In genomic region chr9:99162759-99163364, GRCh38 we compare ENCODE assay signal across 8 cellular contexts. TPM values are rescaled to one million over a fixed set of nuclear protein-coding genes. Genes with fewer than 3 reads are reported as not detected.
A peak's percentile ranks its signal among the peaks of the same experiment; 100 is the strongest.
DNase-seq lines count a peak whose midpoint lies in the region; ATAC-seq, FAIRE-seq and TF ChIP-seq lines count a peak whose summit lies in the region.

No MANE protein-coding gene starts in this region.

- ATAC-seq in heart left ventricle (no peak), WTC11 (no peak), HG02852 (IDR thresholded peaks at IDR 0.05; ENCODE audit: unreplicated experiment) (no peak)

- peaks cover 7% of the 10 kb centered on the region for H3K9me3 Mint-ChIP-seq in WTC11

- no peak for TF ChIP-seq EP300 in tibial nerve (IDR thresholded peaks at IDR 0.05)

- H3K27ac Mint-ChIP-seq in WTC11, result no peak overlapping the region

- no peak overlapping the region for H3K27ac ChIP-seq in heart left ventricle
- H3K27ac ChIP-seq in tibial nerve, result no peak overlapping the region

- H3K36me3 Mint-ChIP-seq in WTC11, result no peaks in the 10 kb centered on the region; the same call in 1 of the 2 replicates

- DNase-seq in heart left ventricle (no peak), cardiac septum (ENCODE audit: low spot score) (no peak), MV-4-11 (lab: John Stamatoyannopoulos, UW) (peak; percentile 24), WTC11 (ENCODE audit: low spot score) (no peak), tibial nerve (ENCODE audit: low spot score in 2 of 2) (no peak), COLO668 (lab: John Stamatoyannopoulos, UW; ENCODE audit: unreplicated experiment) (no peak)

- TF ChIP-seq POLR2A in heart left ventricle (IDR thresholded peaks at IDR 0.05), result no peak
- no peak for TF ChIP-seq POLR2A in tibial nerve (IDR thresholded peaks at IDR 0.05)

- peaks cover 22% of the 10 kb centered on the region for H3K4me1 Mint-ChIP-seq in WTC11

- FAIRE-seq in islet of Langerhans (lab: Jason Lieb, UNC), result peak; percentile 89

- CTCF ChIA-PET in WTC11 (lab: Charles Lee), result interaction anchor here (0.7 to 1.6 kb wide), 5 partner anchors 10 to 97 kb away, joined by 3 to 9 read pairs (median 5); partner anchors contain the start of genes ALG2 and SEC61B

- no peaks in the 10 kb centered on the region for H3K9me3 ChIP-seq in heart left ventricle
- no peaks in the 10 kb centered on the region for H3K9me3 ChIP-seq in tibial nerve

- intact Hi-C loops in heart left ventricle (cut with DNase I) (loop anchor here in 2 of 10 donors (5.0 to 10.0 kb wide), 2 partner anchors 1159 to 1162 kb away; no protein-coding TSS in a partner anchor), cardiac septum (cut with DNase I) (loop anchor here (10.0 kb wide), 1 partner anchor 1432 kb away; no protein-coding TSS in a partner anchor)

- H3K27me3 ChIP-seq in heart left ventricle (no peaks in the 10 kb centered on the region), tibial nerve (no peaks in the 10 kb centered on the region)

- WGBS in heart left ventricle, 4 donors, result 34 to 36% (median 35%) methylated on average over 3 of the region's 3 CpGs
- WGBS in tibial nerve, 2 donors, result 24 to 25% methylated on average over 3 of the region's 3 CpGs

- H3K4me1 ChIP-seq in heart left ventricle (peaks cover 0 to 3% (median 0%) of the 10 kb centered on the region in 12 donors), tibial nerve (peaks cover 0 to 8% (median 0%) of the 10 kb centered on the region in 4 donors)

- H3K27me3 Mint-ChIP-seq in WTC11 (ENCODE audit: low read depth), result no peaks in the 10 kb centered on the region; the same call in 1 of the 2 replicates

- H3K4me3 Mint-ChIP-seq in WTC11, result no peak overlapping the region

- POLR2A ChIA-PET in WTC11 (lab: Charles Lee), result interaction anchor here (0.7 kb wide), 1 partner anchor 66 kb away, joined by 3 read pairs; no protein-coding TSS in a partner anchor

- peak; percentile 24 to 72 (median 55) for TF ChIP-seq CTCF in heart left ventricle (IDR thresholded peaks at IDR 0.05)
- TF ChIP-seq CTCF in WTC11 (IDR thresholded peaks at IDR 0.05), result peak; percentile 26; the same call in 1 of the 2 replicates
- peak; percentile 39 to 67 (median 58) for TF ChIP-seq CTCF in tibial nerve (IDR thresholded peaks at IDR 0.05)

- H3K36me3 ChIP-seq in heart left ventricle (no peaks in the 10 kb centered on the region), tibial nerve (no peaks in the 10 kb centered on the region)

- no peak overlapping the region for H3K4me3 ChIP-seq in heart left ventricle
- H3K4me3 ChIP-seq in tibial nerve, result no peak overlapping the region

TF ChIP-seq in WTC11, 78 proteins besides CTCF, POLR2A, EP300 and RAD21:
- no peak for TF ChIP-seq NFATC4 (CRISPR knock-in tag; IDR thresholded peaks at IDR 0.05)
- no peak for TF ChIP-seq PRRX2 (CRISPR knock-in tag; IDR thresholded peaks at IDR 0.05)
- TF ChIP-seq NFYB (CRISPR knock-in tag; conservative IDR thresholded peaks at IDR 0.05; ENCODE audit: low read depth), result no peak
- TF ChIP-seq NR1H2 (CRISPR knock-in tag; IDR thresholded peaks at IDR 0.05), result no peak
- no peak for TF ChIP-seq ZNF423 (CRISPR knock-in tag; IDR thresholded peaks at IDR 0.05)
- TF ChIP-seq STAT6 (CRISPR knock-in tag; conservative IDR thresholded peaks at IDR 0.05; ENCODE audit: low read depth), result no peak
- TF ChIP-seq ATF1 (CRISPR knock-in tag; IDR thresholded peaks at IDR 0.05), result no peak
- TF ChIP-seq USF1 (CRISPR knock-in tag; IDR thresholded peaks at IDR 0.05), result no peak
- TF ChIP-seq HMGXB4 (CRISPR knock-in tag; IDR thresholded peaks at IDR 0.05), result no peak
- no peak for TF ChIP-seq ZNF138 (CRISPR knock-in tag; conservative IDR thresholded peaks at IDR 0.05)
- TF ChIP-seq RORB (CRISPR knock-in tag; IDR thresholded peaks at IDR 0.05), result no peak
- no peak for TF ChIP-seq SOX15 (CRISPR knock-in tag; IDR thresholded peaks at IDR 0.05)
- no peak for TF ChIP-seq ZNF281 (CRISPR knock-in tag; IDR thresholded peaks at IDR 0.05)
- TF ChIP-seq ETV6 (CRISPR knock-in tag; IDR thresholded peaks at IDR 0.05), result no peak
- TF ChIP-seq MLX (CRISPR knock-in tag; IDR thresholded peaks at IDR 0.05), result no peak
TF ChIP-seq in WTC11: peak in this region for 0.

RNA-seq across cellular contexts. Expression of gene TGFBR1, which starts 57.9 kb away (rescaled TPM):
- total RNA-seq in heart left ventricle, result 10 to 100 TPM in 8 of 9 donors, 1 to 10 TPM in 1; 8.5 to 41.0 (median 14.7) TPM
- polyA plus RNA-seq in heart left ventricle, result 1 to 10 TPM; 3.8 to 7.6 TPM
- total RNA-seq in cardiac septum, result 21.8 TPM
- total RNA-seq in WTC11 (2021), result 39.0 to 44.6 TPM (median 42.4 TPM) in 3 replicates
- total RNA-seq in tibial nerve, result 10 to 100 TPM; 24.0 to 37.4 (median 31.8) TPM

RNA-seq across cellular contexts. Expression of gene ALG2, which starts 58.9 kb away (rescaled TPM):
- total RNA-seq in heart left ventricle (10 to 100 TPM; 13.0 to 21.6 (median 14.8) TPM), cardiac septum (16.0 TPM), WTC11 (2021) (24.0 to 25.2 TPM (median 25.0 TPM) in 3 replicates), tibial nerve (10 to 100 TPM; 22.7 to 38.3 (median 29.3) TPM)
- 10 to 100 TPM in 1 of 2 donors, 1 to 10 TPM in 1; 8.7 to 17.2 TPM for polyA plus RNA-seq in heart left ventricle

RNA-seq across cellular contexts. Expression of gene SEC61B, which starts 59.2 kb away (rescaled TPM):
- total RNA-seq in heart left ventricle (10 to 100 TPM; 29.9 to 62.5 (median 39.5) TPM), cardiac septum (47.9 TPM), WTC11 (2021) (153 to 167 TPM (median 156 TPM) in 3 replicates), tibial nerve (10 to 100 TPM; 41.0 to 99.0 (median 75.1) TPM)
- 100 to 1,000 TPM in 1 of 2 donors, 10 to 100 TPM in 1; 82.5 to 165 TPM for polyA plus RNA-seq in heart left ventricle
